In genomic region chr16:4666537-4667202, GRCh38 we compare ENCODE assay signal across 15 cellular contexts. TPM values are rescaled to one million over a fixed set of nuclear protein-coding genes. Genes with fewer than 3 reads are reported as not detected.
DNase-seq lines count a peak whose midpoint lies in the region; ATAC-seq, FAIRE-seq and TF ChIP-seq lines count a peak whose summit lies in the region.
"Had no signal": no experiment of that assay in that cellular context is flagged by ENCODE, and none has a peak within 500 bp of the region (broad histone marks: within the 10 kb centered on the region; RNA-seq: fewer than 3 reads in every experiment).

No MANE protein-coding gene starts in this region.

- no peak overlapping the region for H3K27ac ChIP-seq in CD4-positive, alpha-beta T cell (ENCODE audit: low read depth, low read length)
- peak overlapping the region; percentile 31 for H3K27ac ChIP-seq in HepG2 (ENCODE audit: extremely low read length, insufficient read depth, low read length)
- no peak overlapping the region for H3K27ac ChIP-seq in pancreas
- H3K27ac ChIP-seq in GM23248 = no peak overlapping the region

- POLR2A ChIA-PET in CD4-positive, alpha-beta T cell (lab: Charles Lee) = no interaction called here
- POLR2A ChIA-PET in HepG2 (lab: Yijun Ruan, JAX) = interaction anchor here (1.3 kb wide), 1 partner anchor 48 kb away, joined by 3 read pairs; no protein-coding TSS in a partner anchor

- ATAC-seq in CD4-positive, alpha-beta T cell (ENCODE audit: poor library complexity) = no peak
- ATAC-seq in T-helper 17 cell (no peak), HepG2 (no peak), pancreas (peak in 3 of 4 donors; percentile 9 to 30 (median 21))

- TF ChIP-seq RAD21 in HepG2 (CRISPR knock-in tag; IDR thresholded peaks at IDR 0.05) = no peak

- in situ Hi-C loops in HepG2 (cut with HindIII; ENCODE audit: extremely low pct_ligation_motif_present, low pct_unique_long_range_greater_than_20kb) (no loop called here), GM23248 (cut with MboI) (no loop called here), GM13976 (cut with MboI; ENCODE audit: low sequenced_read_pairs, unreplicated experiment) (no loop called here)

- H3K4me1 Mint-ChIP-seq in CD4-positive, alpha-beta T cell (ENCODE audit: low read depth) = peaks cover 32% of the 10 kb centered on the region
- peaks cover 32% of the 10 kb centered on the region for H3K4me1 Mint-ChIP-seq in T-helper 17 cell

- H3K4me3 ChIP-seq in HepG2 (replicated peaks in 1 of 3; ENCODE audit: insufficient read depth in 1 of 3, low read depth in 2 of 3, low read length in 3 of 3) (no peak overlapping the region), pancreas (no peak overlapping the region), GM23248 (no peak overlapping the region)
- H3K4me3 ChIP-seq: Peyer's patch had no signal

- 98% methylated on average over 9 of the region's 20 CpGs for WGBS in HepG2 (ENCODE audit: low lambda C conversion rate)
- WGBS in pancreas, 2 donors = 80 to 81% methylated on average over 20 of the region's 20 CpGs
- 89 to 90% methylated on average over 20 of the region's 20 CpGs for WGBS in GM23248 (ENCODE audit: low coverage in 1 of 2, low lambda C conversion rate in 2 of 2, missing lambda C conversion rate in 2 of 2), 2 experiments

- intact Hi-C loops in CD4-positive, alpha-beta T cell (cut with DNase I, micrococcal nuclease) = no loop called here
- intact Hi-C loops in HepG2 (cut with micrococcal nuclease; ENCODE audit: unreplicated experiment) (no loop called here), pancreas (cut with DNase I) (no loop called here)

- CTCF ChIA-PET in CD4-positive, alpha-beta T cell (lab: Charles Lee) = interaction anchor here (1.5 kb wide), 1 partner anchor 16 kb away, joined by 3 read pairs; no protein-coding TSS in a partner anchor
- CTCF ChIA-PET in HepG2 (lab: Yijun Ruan, JAX; ENCODE audit: low intra/inter-chr PET ratio, low total read pairs) = no interaction called here

- H4K20me1 ChIP-seq in HepG2 (ENCODE audit: insufficient read depth, low read length) = no peaks in the 10 kb centered on the region
- H4K20me1 ChIP-seq in GM23248 (ENCODE audit: insufficient read depth) = no peaks in the 10 kb centered on the region

- H3K4me1 ChIP-seq in HepG2 (ENCODE audit: insufficient read depth, low read length) = peaks cover 56% of the 10 kb centered on the region
- peaks cover 0 to 3% (median 0%) of the 10 kb centered on the region in 3 donors for H3K4me1 ChIP-seq in pancreas
- H3K4me1 ChIP-seq in GM23248 (ENCODE audit: insufficient read depth) = no peaks in the 10 kb centered on the region

- H3K9me3 Mint-ChIP-seq in CD4-positive, alpha-beta T cell = no peaks in the 10 kb centered on the region
- H3K9me3 Mint-ChIP-seq: H9 had no signal

- H3K27me3 Mint-ChIP-seq in CD4-positive, alpha-beta T cell = no peaks in the 10 kb centered on the region
- H3K27me3 Mint-ChIP-seq in T-helper 17 cell = no peaks in the 10 kb centered on the region

- no peaks in the 10 kb centered on the region for H3F3A ChIP-seq in GM23248 (ENCODE audit: insufficient read depth)

- no peak overlapping the region for H3K4me3 Mint-ChIP-seq in CD4-positive, alpha-beta T cell
- H3K4me3 Mint-ChIP-seq in T-helper 17 cell = no peak overlapping the region
- H3K4me3 Mint-ChIP-seq: H9 had no signal

- no peak for TF ChIP-seq POLR2A in HepG2 (IDR thresholded peaks at IDR 0.05; ENCODE audit: insufficient read depth in 1 of 2, low read depth in 2 of 2, low read length in 2 of 2)

- H3K36me3 ChIP-seq in HepG2 (replicated peaks in 1 of 2; ENCODE audit: control insufficient read depth in 1 of 2, insufficient read depth in 2 of 2, low read length in 2 of 2) (peaks cover 18 to 48% of the 10 kb centered on the region in 2 experiments), pancreas (peaks cover 6 to 21% (median 7%) of the 10 kb centered on the region in 3 donors), GM23248 (ENCODE audit: low read depth) (peaks cover 21% of the 10 kb centered on the region)

- TF ChIP-seq CTCF in CD4-positive, alpha-beta T cell (IDR thresholded peaks at IDR 0.05) = no peak
- TF ChIP-seq CTCF in HepG2 (CRISPR knock-in tag; IDR thresholded peaks at IDR 0.05) = peak; percentile 37
- TF ChIP-seq CTCF in pancreas (IDR thresholded peaks at IDR 0.05) = no peak
- TF ChIP-seq CTCF in GM13976 (IDR thresholded peaks at IDR 0.05; ENCODE audit: borderline replicate concordance, control extremely low read depth, extremely low read depth, insufficient read depth, missing control alignments) = no peak

- H3K9me2 ChIP-seq in GM23248 (ENCODE audit: insufficient read depth) = no peaks in the 10 kb centered on the region

- H3K79me2 ChIP-seq in HepG2 (ENCODE audit: insufficient read depth, low read length) = peaks cover 6% of the 10 kb centered on the region
- peaks cover 14% of the 10 kb centered on the region for H3K79me2 ChIP-seq in GM23248 (ENCODE audit: insufficient read depth)

- no peaks in the 10 kb centered on the region for H3K27me3 ChIP-seq in CD4-positive, alpha-beta T cell (ENCODE audit: control insufficient read depth, insufficient read depth, low read length)
- H3K27me3 ChIP-seq in HepG2 (ENCODE audit: control insufficient read depth in 1 of 2, insufficient read depth in 2 of 2, low read length in 2 of 2) (no peaks in the 10 kb centered on the region; a peak in 1 of 5 replicates), pancreas (no peaks in the 10 kb centered on the region), GM23248 (replicated peaks; ENCODE audit: insufficient read depth) (no peaks in the 10 kb centered on the region)
- H3K27me3 ChIP-seq: Peyer's patch had no signal

- no peak overlapping the region for H3K9ac ChIP-seq in HepG2 (ENCODE audit: insufficient read depth, low read depth, low read length)
- H3K9ac ChIP-seq in GM23248 = no peak overlapping the region

- no peak overlapping the region for H3K4me2 ChIP-seq in HepG2 (ENCODE audit: low read depth, low read length)
- H3K4me2 ChIP-seq in GM23248 (ENCODE audit: unreplicated experiment) = no peak overlapping the region

- H2AFZ ChIP-seq in HepG2 (ENCODE audit: low read length) = no peak overlapping the region
- H2AFZ ChIP-seq in GM23248 = no peak overlapping the region

- TF ChIP-seq EP300 in HepG2 (IDR thresholded peaks at IDR 0.05; ENCODE audit: low read depth in 2 of 2, low read length in 2 of 2) = no peak
- no peak for TF ChIP-seq EP300 in HepG2 (CRISPR knock-in tag; IDR thresholded peaks at IDR 0.05; ENCODE audit: borderline replicate concordance)

- peaks cover 33% of the 10 kb centered on the region for H3K36me3 Mint-ChIP-seq in CD4-positive, alpha-beta T cell (ENCODE audit: low read depth)
- no peaks in the 10 kb centered on the region for H3K36me3 Mint-ChIP-seq in T-helper 17 cell (ENCODE audit: low read depth)

- FAIRE-seq in HepG2 (lab: Jason Lieb, UNC) (no peak), pancreas (lab: Jason Lieb, UNC) (no peak)

- DNase-seq in CD4-positive, alpha-beta T cell = peak in 1 of 10 experiments; percentile 4
- DNase-seq in T-helper 17 cell (no peak), HepG2 (ENCODE audit: low spot score) (no peak), pancreas (peak in 3 of 6 donors; percentile 28 to 61 (median 52)), kidney tubule cell (ENCODE audit: low spot score) (no peak), GM23248 (no peak), GM13976 (ENCODE audit: low spot score) (no peak)
- DNase-seq: DMS153, H9, IMR-90, Kasumi-1, NCI-H1105 treated with DMSO at 0.1 percent for 48 hours, NCI-H187, NCI-H446 treated with DMSO at 0.1 percent for 48 hours, Peyer's patch had no signal

- H3K27ac Mint-ChIP-seq in CD4-positive, alpha-beta T cell = peak overlapping the region; percentile 95
- peak overlapping the region; percentile 93 for H3K27ac Mint-ChIP-seq in T-helper 17 cell

- no peaks in the 10 kb centered on the region for H3K9me3 ChIP-seq in CD4-positive, alpha-beta T cell (ENCODE audit: control insufficient read depth, low read length)
- H3K9me3 ChIP-seq in T-helper 17 cell (ENCODE audit: control insufficient read depth, low read length, poor library complexity, severe bottlenecking) (no peaks in the 10 kb centered on the region), HepG2 (ENCODE audit: low read length) (no peaks in the 10 kb centered on the region), pancreas (no peaks in the 10 kb centered on the region), GM23248 (ENCODE audit: low read depth) (no peaks in the 10 kb centered on the region)
- H3K9me3 ChIP-seq: Peyer's patch had no signal

- BruUV-seq in HepG2 (replicated peaks; lab: Mats Ljungman, UMichigan) = no TSS peak

RNA-seq across cellular contexts. Expression of gene NUDT16L1, which starts 26.7 kb away (rescaled TPM):
- 10 to 100 TPM; 75.2 to 78.9 TPM for total RNA-seq in CD4-positive, alpha-beta T cell
- total RNA-seq in T-helper 17 cell (10 to 100 TPM; 44.7 to 49.6 TPM), HepG2 (2016; rRNA removed; fragmentation: Illumina TruSeq; extraction: Trizol) (40.5 and 41.0 TPM in 2 replicates), pancreas (10 to 100 TPM in 5 of 6 donors, 1 to 10 TPM in 1; 7.0 to 16.5 (median 12.8) TPM)
- 10.3 and 11.1 TPM in 2 replicates for total RNA-seq in HepG2 (2016; cell fraction: cytosol; rRNA removed; fragmentation: Illumina TruSeq; extraction: Trizol; ENCODE audit: low read depth)
- 42.6 and 42.7 TPM in 2 replicates for total RNA-seq in HepG2 (2016; cell fraction: insoluble cytoplasmic fraction; rRNA removed; fragmentation: Illumina TruSeq; extraction: Trizol)
- total RNA-seq in HepG2 (2016; cell fraction: membrane; rRNA removed; fragmentation: Illumina TruSeq; extraction: Trizol) = 18.6 and 20.4 TPM in 2 replicates
- 16.9 and 17.3 TPM in 2 replicates for total RNA-seq in HepG2 (2016; cell fraction: nucleus; rRNA removed; fragmentation: Illumina TruSeq; extraction: Trizol)
- polyA plus RNA-seq in HepG2 (2011; rRNA removed) (28.0 and 28.9 TPM in 2 replicates), pancreas (10 to 100 TPM; 17.3 to 32.3 TPM), GM23248 (2016; fragmentation: Nextera tagmentation; extraction: Ambion mirVana) (42.9 and 43.6 TPM in 2 replicates)
- 27.9 and 47.5 TPM in 2 replicates for polyA plus RNA-seq in HepG2 (2011; cell fraction: cytosol; rRNA removed)
- polyA plus RNA-seq in HepG2 (2011; cell fraction: nucleus; rRNA removed) = 33.3 and 34.9 TPM in 2 replicates
- polyA plus RNA-seq in HepG2 (2012) = 17.6 and 17.9 TPM in 2 replicates
- polyA plus RNA-seq in HepG2 (2016; cell fraction: cytosol; fragmentation: Illumina TruSeq; extraction: Trizol; ENCODE audit: low read depth) = 13.1 and 13.9 TPM in 2 replicates
- 49.7 and 50.3 TPM in 2 replicates for polyA plus RNA-seq in HepG2 (2016; cell fraction: insoluble cytoplasmic fraction; fragmentation: Illumina TruSeq; extraction: Trizol; ENCODE audit: low read depth)
- 15.2 and 17.7 TPM in 2 replicates for polyA plus RNA-seq in HepG2 (2016; cell fraction: membrane; fragmentation: Illumina TruSeq; extraction: Trizol; ENCODE audit: low read depth)
- 32.3 and 35.4 TPM in 2 replicates for polyA plus RNA-seq in HepG2 (2016; cell fraction: nucleus; fragmentation: Illumina TruSeq; extraction: Trizol; ENCODE audit: insufficient read depth, low read depth)
- 14.3 and 41.1 TPM in 2 replicates for polyA minus RNA-seq in HepG2 (2011; rRNA and poly(A)+ RNA removed; ENCODE audit: low replicate concordance)
- 8.9 and 10.9 TPM in 2 replicates for polyA minus RNA-seq in HepG2 (2011; cell fraction: cytosol; rRNA and poly(A)+ RNA removed)
- 10.6 and 11.6 TPM in 2 replicates for polyA minus RNA-seq in HepG2 (2011; cell fraction: nucleus; rRNA and poly(A)+ RNA removed)
- 34.8 and 43.6 TPM in 2 replicates for total RNA-seq in GM23248 (2014; rRNA removed; shearing (Covaris generic))

RNA-seq across cellular contexts. Expression of gene MGRN1, which starts 42.0 kb away (rescaled TPM):
- 10 to 100 TPM; 45.9 to 48.6 TPM for total RNA-seq in CD4-positive, alpha-beta T cell
- total RNA-seq in T-helper 17 cell (10 to 100 TPM; 69.3 to 74.7 TPM), HepG2 (2016; rRNA removed; fragmentation: Illumina TruSeq; extraction: Trizol) (11.9 and 14.8 TPM in 2 replicates), pancreas (10 to 100 TPM; 29.0 to 43.8 (median 33.0) TPM)
- 6.7 and 12.0 TPM in 2 replicates for total RNA-seq in HepG2 (2016; cell fraction: cytosol; rRNA removed; fragmentation: Illumina TruSeq; extraction: Trizol; ENCODE audit: low read depth)
- total RNA-seq in HepG2 (2016; cell fraction: insoluble cytoplasmic fraction; rRNA removed; fragmentation: Illumina TruSeq; extraction: Trizol) = 13.0 and 13.6 TPM in 2 replicates
- total RNA-seq in HepG2 (2016; cell fraction: membrane; rRNA removed; fragmentation: Illumina TruSeq; extraction: Trizol) = 14.0 and 16.7 TPM in 2 replicates
- 17.0 and 22.2 TPM in 2 replicates for total RNA-seq in HepG2 (2016; cell fraction: nucleus; rRNA removed; fragmentation: Illumina TruSeq; extraction: Trizol)
- polyA plus RNA-seq in HepG2 (2011; rRNA removed) (11.6 and 12.6 TPM in 2 replicates), pancreas (10 to 100 TPM; 17.2 to 29.9 TPM), GM23248 (2016; fragmentation: Nextera tagmentation; extraction: Ambion mirVana) (13.1 and 14.0 TPM in 2 replicates)
- polyA plus RNA-seq in HepG2 (2011; cell fraction: cytosol; rRNA removed) = 4.9 and 6.2 TPM in 2 replicates
- polyA plus RNA-seq in HepG2 (2011; cell fraction: nucleus; rRNA removed) = 87.1 and 98.5 TPM in 2 replicates
- polyA plus RNA-seq in HepG2 (2012) = 31.8 and 31.9 TPM in 2 replicates
- polyA plus RNA-seq in HepG2 (2016; cell fraction: cytosol; fragmentation: Illumina TruSeq; extraction: Trizol; ENCODE audit: low read depth) = 3.9 and 4.3 TPM in 2 replicates
- polyA plus RNA-seq in HepG2 (2016; cell fraction: insoluble cytoplasmic fraction; fragmentation: Illumina TruSeq; extraction: Trizol; ENCODE audit: low read depth) = 22.5 and 31.3 TPM in 2 replicates
- polyA plus RNA-seq in HepG2 (2016; cell fraction: membrane; fragmentation: Illumina TruSeq; extraction: Trizol; ENCODE audit: low read depth) = 11.4 and 11.5 TPM in 2 replicates
- polyA plus RNA-seq in HepG2 (2016; cell fraction: nucleus; fragmentation: Illumina TruSeq; extraction: Trizol; ENCODE audit: insufficient read depth, low read depth) = 54.4 and 55.4 TPM in 2 replicates
- polyA minus RNA-seq in HepG2 (2011; rRNA and poly(A)+ RNA removed; ENCODE audit: low replicate concordance) = 12.5 and 23.7 TPM in 2 replicates
- 16.2 and 19.1 TPM in 2 replicates for polyA minus RNA-seq in HepG2 (2011; cell fraction: cytosol; rRNA and poly(A)+ RNA removed)
- polyA minus RNA-seq in HepG2 (2011; cell fraction: nucleus; rRNA and poly(A)+ RNA removed) = 26.4 and 28.5 TPM in 2 replicates
- total RNA-seq in GM23248 (2014; rRNA removed; shearing (Covaris generic)) = 26.4 and 30.2 TPM in 2 replicates

RNA-seq across cellular contexts. Expression of gene UBALD1, which starts 52.0 kb away (rescaled TPM):
- 10 to 100 TPM; 17.5 to 19.3 TPM for total RNA-seq in CD4-positive, alpha-beta T cell
- total RNA-seq in T-helper 17 cell (10 to 100 TPM; 25.8 to 26.6 TPM), HepG2 (2016; rRNA removed; fragmentation: Illumina TruSeq; extraction: Trizol) (3.3 and 6.8 TPM in 2 replicates), pancreas (10 to 100 TPM in 5 of 6 donors, 1 to 10 TPM in 1; 9.1 to 19.4 (median 14.3) TPM)
- total RNA-seq in HepG2 (2016; cell fraction: cytosol; rRNA removed; fragmentation: Illumina TruSeq; extraction: Trizol; ENCODE audit: low read depth) = 4.8 and 5.6 TPM in 2 replicates
- 3.5 and 7.2 TPM in 2 replicates for total RNA-seq in HepG2 (2016; cell fraction: insoluble cytoplasmic fraction; rRNA removed; fragmentation: Illumina TruSeq; extraction: Trizol)
- 8.2 and 9.8 TPM in 2 replicates for total RNA-seq in HepG2 (2016; cell fraction: membrane; rRNA removed; fragmentation: Illumina TruSeq; extraction: Trizol)
- total RNA-seq in HepG2 (2016; cell fraction: nucleus; rRNA removed; fragmentation: Illumina TruSeq; extraction: Trizol) = 5.1 and 5.7 TPM in 2 replicates
- polyA plus RNA-seq in HepG2 (2011; rRNA removed) (12.3 and 16.6 TPM in 2 replicates), pancreas (10 to 100 TPM; 29.3 to 42.5 TPM), GM23248 (2016; fragmentation: Nextera tagmentation; extraction: Ambion mirVana) (10.3 and 11.5 TPM in 2 replicates)
- polyA plus RNA-seq in HepG2 (2011; cell fraction: cytosol; rRNA removed) = 4.3 and 9.4 TPM in 2 replicates
- 78.3 and 112 TPM in 2 replicates for polyA plus RNA-seq in HepG2 (2011; cell fraction: nucleus; rRNA removed)
- polyA plus RNA-seq in HepG2 (2012) = 16.2 and 21.4 TPM in 2 replicates
- polyA plus RNA-seq in HepG2 (2016; cell fraction: cytosol; fragmentation: Illumina TruSeq; extraction: Trizol; ENCODE audit: low read depth) = 15.8 and 19.4 TPM in 2 replicates
- polyA plus RNA-seq in HepG2 (2016; cell fraction: insoluble cytoplasmic fraction; fragmentation: Illumina TruSeq; extraction: Trizol; ENCODE audit: low read depth) = 11.4 and 12.9 TPM in 2 replicates
- polyA plus RNA-seq in HepG2 (2016; cell fraction: membrane; fragmentation: Illumina TruSeq; extraction: Trizol; ENCODE audit: low read depth) = 21.1 and 23.4 TPM in 2 replicates
- 30.5 and 32.7 TPM in 2 replicates for polyA plus RNA-seq in HepG2 (2016; cell fraction: nucleus; fragmentation: Illumina TruSeq; extraction: Trizol; ENCODE audit: insufficient read depth, low read depth)
- 9.9 and 17.0 TPM in 2 replicates for polyA minus RNA-seq in HepG2 (2011; rRNA and poly(A)+ RNA removed; ENCODE audit: low replicate concordance)
- 8.7 and 11.7 TPM in 2 replicates for polyA minus RNA-seq in HepG2 (2011; cell fraction: cytosol; rRNA and poly(A)+ RNA removed)
- polyA minus RNA-seq in HepG2 (2011; cell fraction: nucleus; rRNA and poly(A)+ RNA removed) = 23.5 and 25.2 TPM in 2 replicates
- total RNA-seq in GM23248 (2014; rRNA removed; shearing (Covaris generic)) = 9.9 and 17.4 TPM in 2 replicates

Comparison
In these comparisons a context has a peak if more than half of its experiments do, and no peak if none do; other contexts are left out.
1. ATAC-seq: peak in pancreas (3 of 4); none in CD4-positive, alpha-beta T cell (single experiment), T-helper 17 cell (single experiment) and HepG2 (single experiment).